In the genomic region with DNA sequence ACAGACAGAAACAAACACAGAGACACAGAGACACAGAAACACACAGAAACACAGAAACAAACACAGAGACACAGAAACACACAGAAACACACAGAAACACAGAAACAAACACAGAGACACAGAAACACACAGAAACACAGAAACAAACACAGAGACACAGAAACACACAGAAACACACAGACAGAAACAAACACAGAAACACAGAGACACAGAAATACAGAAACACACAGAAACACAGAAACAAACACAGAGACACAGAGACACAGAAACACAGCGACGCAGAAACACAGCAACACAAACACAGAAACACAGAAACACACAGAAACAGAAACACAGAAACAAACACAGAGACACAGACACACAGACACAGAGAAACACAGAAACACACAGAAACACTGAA, we compare ENCODE assay signal across 1 cellular context.
TF ChIP-seq lines count a peak whose summit lies in the region.

No MANE protein-coding gene starts in this region.

TF ChIP-seq in HEK293, 187 proteins besides CTCF, POLR2A, EP300 and RAD21:
- TF ChIP-seq ZNF768 (tag by site-specific recombination; IDR thresholded peaks at IDR 0.05), result peak; percentile 98; the same call in 1 of the 2 replicates
